In the genomic region with DNA sequence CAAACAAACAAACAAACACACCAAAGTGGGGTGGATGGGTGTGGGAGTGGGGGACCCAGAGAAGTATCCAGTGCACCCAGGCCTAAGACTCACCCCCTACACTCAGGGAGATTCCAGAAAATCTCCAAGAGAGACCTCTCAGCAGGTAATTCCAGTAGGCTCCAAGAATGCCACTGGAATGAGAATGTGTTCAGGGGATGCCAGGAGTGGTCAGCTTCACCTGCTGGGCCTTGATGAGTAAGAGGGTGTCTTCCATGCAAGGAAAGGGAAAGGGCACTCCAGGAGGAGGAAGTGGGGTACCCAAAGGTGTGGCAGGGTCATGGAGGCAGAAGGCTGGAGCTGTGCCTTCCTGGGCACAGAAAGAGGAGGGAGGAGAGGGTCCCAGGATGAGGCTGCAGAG, we compare ENCODE assay signal across 20 cellular contexts. TPM values are rescaled to one million over a fixed set of nuclear protein-coding genes. Genes with fewer than 3 reads are reported as not detected.
"Had no signal": no experiment of that assay in that cellular context is flagged by ENCODE, and none has a peak within 500 bp of the region (broad histone marks: within the 10 kb centered on the region; RNA-seq: fewer than 3 reads in every experiment).

No MANE protein-coding gene starts in this region.

- H3K4me3 Mint-ChIP-seq: naive thymus-derived CD4-positive, alpha-beta T cell; stimulated activated effector memory CD8-positive, alpha-beta T cell treated with anti-CD3 and anti-CD28 coated beads, Interleukin-12 subunit alpha, Interleukin-12 subunit beta, amount 100 ng/mL, for 72 hours; T-cell had no signal

- H3K9me3 Mint-ChIP-seq: activated T-helper 2 cell treated with anti-CD3 and anti-CD28 coated beads, Interferon-gamma antibody, Interleukin-2, Interleukin-4, amounts not matched to agents 10 μg/mL and 5 μg/mL and 100 μg/mL, durations not matched to agents 14 hours and 24 hours and 36 hours; naive thymus-derived CD4-positive, alpha-beta T cell; stimulated activated effector memory CD8-positive, alpha-beta T cell treated with anti-CD3 and anti-CD28 coated beads, Interleukin-12 subunit alpha, Interleukin-12 subunit beta, amount 100 ng/mL, for 72 hours; T-cell had no signal

- H3K4me1 Mint-ChIP-seq: stimulated activated effector memory CD8-positive, alpha-beta T cell treated with anti-CD3 and anti-CD28 coated beads, Interleukin-12 subunit alpha, Interleukin-12 subunit beta, amount 100 ng/mL, for 72 hours; T-cell had no signal

- H3K4me3 ChIP-seq: adrenal gland, coronary artery, gastrocnemius medialis, heart left ventricle, mucosa of descending colon, pancreas, SK-N-MC, tibial artery had no signal

- H3K36me3 Mint-ChIP-seq: naive thymus-derived CD4-positive, alpha-beta T cell; stimulated activated effector memory CD8-positive, alpha-beta T cell treated with anti-CD3 and anti-CD28 coated beads, Interleukin-12 subunit alpha, Interleukin-12 subunit beta, amount 100 ng/mL, for 72 hours; T-cell had no signal

- H3K4me1 ChIP-seq: adrenal gland, gastrocnemius medialis, heart left ventricle had no signal

- H3K27ac ChIP-seq: adrenal gland, coronary artery, gastrocnemius medialis, heart left ventricle, SK-N-MC, tibial artery had no signal

- FAIRE-seq: pancreas had no signal

- H3K36me3 ChIP-seq: adrenal gland, gastrocnemius medialis, heart left ventricle, pancreas, tibial artery had no signal

- H3K9me3 ChIP-seq: adrenal gland, gastrocnemius medialis, heart left ventricle, mucosa of descending colon, pancreas, tibial artery had no signal

- ATAC-seq: gastrocnemius medialis; heart left ventricle; mucosa of descending colon; naive thymus-derived CD4-positive, alpha-beta T cell; pancreas; stimulated activated effector memory CD8-positive, alpha-beta T cell treated with anti-CD3 and anti-CD28 coated beads, Interleukin-12 subunit alpha, Interleukin-12 subunit beta, amount 100 ng/mL, for 72 hours; T-cell had no signal

- DNase-seq: activated CD4-positive, alpha-beta T cell treated with anti-CD3 and anti-CD28 coated beads, Interleukin-2, amount 50 U/mL, for 48 hours; activated naive CD4-positive, alpha-beta T cell treated with anti-CD3 and anti-CD28 coated beads, Interleukin-2, amount 50 U/mL, for 16 hours; adrenal gland; caudate nucleus; effector CD4-positive, alpha-beta T cell; gastrocnemius medialis; heart left ventricle; mucosa of descending colon; naive thymus-derived CD4-positive, alpha-beta T cell; pancreas; stimulated activated CD4-positive, alpha-beta T cell treated with anti-CD3 and anti-CD28 coated beads, Interleukin-12 subunit alpha, Interleukin-12 subunit beta, amount 100 ng/mL, for 4 hours; T-cell; T-helper 9 cell; tibial artery had no signal

- H3K27ac Mint-ChIP-seq: activated T-helper 2 cell treated with anti-CD3 and anti-CD28 coated beads, Interferon-gamma antibody, Interleukin-2, Interleukin-4, amounts not matched to agents 10 μg/mL and 5 μg/mL and 100 μg/mL, durations not matched to agents 14 hours and 24 hours and 36 hours; naive thymus-derived CD4-positive, alpha-beta T cell; stimulated activated effector memory CD8-positive, alpha-beta T cell treated with anti-CD3 and anti-CD28 coated beads, Interleukin-12 subunit alpha, Interleukin-12 subunit beta, amount 100 ng/mL, for 72 hours; T-cell had no signal

- H3K27me3 ChIP-seq: adrenal gland, gastrocnemius medialis, pancreas had no signal

RNA-seq across cellular contexts. Expression of gene CDH1, which starts 9.9 kb away (rescaled TPM):
- total RNA-seq: fibroblast of lung, lung microvascular endothelial cell had no signal
- polyA plus RNA-seq: naive thymus-derived CD4-positive, alpha-beta T cell had no signal
